In genomic region chr22:42932857-42933782, GRCh38 we compare ENCODE assay signal across 8 cellular contexts.
A peak's percentile ranks its signal among the peaks of the same experiment; 100 is the strongest.
DNase-seq lines count a peak whose midpoint lies in the region; ATAC-seq and TF ChIP-seq lines count a peak whose summit lies in the region.

No MANE protein-coding gene starts in this region.

- no peaks in the 10 kb centered on the region for H3K27me3 ChIP-seq in CD8-positive, alpha-beta memory T cell (ENCODE audit: insufficient read depth, low read length, poor library complexity, severe bottlenecking)
- H3K27me3 ChIP-seq in RWPE2 (ENCODE audit: insufficient read depth, poor library complexity, severe bottlenecking) (no peaks in the 10 kb centered on the region), esophagus muscularis mucosa (no peaks in the 10 kb centered on the region), gastrocnemius medialis (no peaks in the 10 kb centered on the region)

- in situ Hi-C loops in gastrocnemius medialis (cut with MboI; ENCODE audit: low sequenced_read_pairs in 4 of 4): no loop called here

- H3K27me3 Mint-ChIP-seq in CD8-positive, alpha-beta memory T cell: peaks cover 0 to 2% of the 10 kb centered on the region in 2 donors

- POLR2A ChIA-PET in CD8-positive, alpha-beta memory T cell (lab: Charles Lee): no interaction called here

- ATAC-seq in GM21381 (IDR thresholded peaks at IDR 0.05; ENCODE audit: unreplicated experiment) (peak; percentile 32), RWPE2 (ENCODE audit: low read depth) (no peak), gastrocnemius medialis (no peak)

- no peaks in the 10 kb centered on the region for H3K9me3 ChIP-seq in CD8-positive, alpha-beta memory T cell (ENCODE audit: low read length)
- H3K9me3 ChIP-seq in RWPE2 (ENCODE audit: severe bottlenecking) (no peaks in the 10 kb centered on the region), esophagus muscularis mucosa (no peaks in the 10 kb centered on the region), gastrocnemius medialis (no peaks in the 10 kb centered on the region)

- peak overlapping the region in 6 of 8 donors; percentile 0 to 83 (median 26) for H3K27ac Mint-ChIP-seq in CD8-positive, alpha-beta memory T cell

- no peak overlapping the region for H3K4me3 ChIP-seq in CD8-positive, alpha-beta memory T cell (ENCODE audit: low read length)
- no peak overlapping the region for H3K4me3 ChIP-seq in RWPE2 (ENCODE audit: severe bottlenecking)
- H3K4me3 ChIP-seq in esophagus muscularis mucosa: peak overlapping the region; percentile 23 to 42 (median 37)
- peak overlapping the region in 3 of 4 donors; percentile 11 to 37 (median 33) for H3K4me3 ChIP-seq in gastrocnemius medialis

- CTCF ChIA-PET in CD8-positive, alpha-beta memory T cell (lab: Charles Lee): interaction anchor here (0.6 kb wide), 1 partner anchor 928 kb away, joined by 3 read pairs; no protein-coding TSS in a partner anchor

- H3K4me1 Mint-ChIP-seq in CD8-positive, alpha-beta memory T cell: peaks cover 52 to 78% (median 66%) of the 10 kb centered on the region in 3 donors

- no peak overlapping the region for H3K27ac ChIP-seq in CD8-positive, alpha-beta memory T cell (ENCODE audit: low read depth, low read length)
- H3K27ac ChIP-seq in RWPE2 (ENCODE audit: poor library complexity, severe bottlenecking) (peak overlapping the region; percentile 83), esophagus muscularis mucosa (replicated peaks in 1 of 4) (peak overlapping the region; percentile 94 to 97 (median 96)), gastrocnemius medialis (peak overlapping the region; percentile 80 to 95 (median 83))

- TF ChIP-seq CTCF in RWPE2 (IDR thresholded peaks at IDR 0.05; ENCODE audit: poor library complexity, severe bottlenecking) (no peak), esophagus muscularis mucosa (IDR thresholded peaks at IDR 0.05) (no peak), gastrocnemius medialis (IDR thresholded peaks at IDR 0.05 in 4 of 5, conservative IDR thresholded peaks at IDR 0.05 in 1 of 5) (no peak)

- TF ChIP-seq EP300 in esophagus muscularis mucosa (IDR thresholded peaks at IDR 0.05): peak; percentile 71

- WGBS in esophagus muscularis mucosa: 25% methylated on average over 11 of the region's 11 CpGs

- peaks cover 0 to 7% (median 2%) of the 10 kb centered on the region in 3 donors for H3K36me3 Mint-ChIP-seq in CD8-positive, alpha-beta memory T cell

- no peaks in the 10 kb centered on the region for H3K9me3 Mint-ChIP-seq in CD8-positive, alpha-beta memory T cell

- H3K4me3 Mint-ChIP-seq in CD8-positive, alpha-beta memory T cell: peak overlapping the region in 3 of 7 donors; percentile 4 to 22 (median 17)

- H3K36me3 ChIP-seq in CD8-positive, alpha-beta memory T cell (ENCODE audit: insufficient read depth, low read length): no peaks in the 10 kb centered on the region
- H3K36me3 ChIP-seq in RWPE2 (ENCODE audit: low read depth) (peaks cover 5% of the 10 kb centered on the region; the same call in 1 of the 2 replicates), esophagus muscularis mucosa (no peaks in the 10 kb centered on the region), gastrocnemius medialis (no peaks in the 10 kb centered on the region)

- DNase-seq in CD8-positive, alpha-beta memory T cell: no peak
- DNase-seq in RWPE2 (ENCODE audit: low spot score) (no peak), esophagus muscularis mucosa (ENCODE audit: extremely low spot score) (no peak), gastrocnemius medialis (no peak), HuH-7.5 (ENCODE audit: low spot score) (no peak), SW 1271 (lab: John Stamatoyannopoulos, UW) (no peak), DMS 273 treated with DMSO at 0.1 percent for 48 hours (lab: John Stamatoyannopoulos, UW) (no peak)

- no peak for TF ChIP-seq POLR2A in esophagus muscularis mucosa (IDR thresholded peaks at IDR 0.05; ENCODE audit: low read depth)
- no peak for TF ChIP-seq POLR2A in gastrocnemius medialis (IDR thresholded peaks at IDR 0.05)

- intact Hi-C loops in esophagus muscularis mucosa (cut with DNase I) (no loop called here), gastrocnemius medialis (cut with DNase I; ENCODE audit: low total_unique reads) (no loop called here)

- H3K4me1 ChIP-seq in CD8-positive, alpha-beta memory T cell (ENCODE audit: insufficient read depth, low read length): peaks cover 13% of the 10 kb centered on the region
- H3K4me1 ChIP-seq in RWPE2 (ENCODE audit: insufficient read depth, poor library complexity, severe bottlenecking) (peaks cover 53% of the 10 kb centered on the region), esophagus muscularis mucosa (peaks cover 96 to 100% (median 98%) of the 10 kb centered on the region in 4 donors), gastrocnemius medialis (peaks cover 82 to 90% of the 10 kb centered on the region in 2 donors)

Comparison
In these comparisons a context has a peak if more than half of its experiments do, and no peak if none do; other contexts are left out.
1. H3K4me3 ChIP-seq: peak in esophagus muscularis mucosa (4 of 4) and gastrocnemius medialis (3 of 4); none in CD8-positive, alpha-beta memory T cell (single experiment) and RWPE2 (single experiment).